21 cellular contexts compared by ENCODE assay signal in genomic region chr6:119215309-119215708, GRCh38.
A peak's percentile ranks its signal among the peaks of the same experiment; 100 is the strongest.
DNase-seq lines count a peak whose midpoint lies in the region.
"Had no signal": no experiment of that assay in that cellular context is flagged by ENCODE, and none has a peak within 500 bp of the region (broad histone marks: within the 10 kb centered on the region; RNA-seq: fewer than 3 reads in every experiment).

No MANE protein-coding gene starts in this region.

- no peak overlapping the region for H3K4ac ChIP-seq in mesenchymal stem cell (ENCODE audit: low read depth in 1 of 2, low read length in 2 of 2)

- H3K27ac ChIP-seq in mesenchymal stem cell (ENCODE audit: low read length, poor library complexity, severe bottlenecking) = no peak overlapping the region
- H3K27ac ChIP-seq in subcutaneous abdominal adipose tissue (ENCODE audit: low read depth, low read length) = peak overlapping the region; percentile 77
- H3K27ac ChIP-seq: A549, GM23248 had no signal

- H2AFZ ChIP-seq in mesenchymal stem cell (ENCODE audit: low read depth, low read length) = no peak overlapping the region
- H2AFZ ChIP-seq: GM23248 had no signal

- H2BK12ac ChIP-seq in mesenchymal stem cell (ENCODE audit: low read length in 2 of 2) = no peak overlapping the region

- H4K91ac ChIP-seq in mesenchymal stem cell (ENCODE audit: low read length) = no peak overlapping the region

- no peak overlapping the region for H2BK15ac ChIP-seq in mesenchymal stem cell (ENCODE audit: low read depth, poor library complexity, severe bottlenecking)

- H3K18ac ChIP-seq in mesenchymal stem cell (ENCODE audit: low read depth in 1 of 2, low read length in 2 of 2) = no peak overlapping the region

- H4K8ac ChIP-seq in mesenchymal stem cell (ENCODE audit: low read length) = no peak overlapping the region

- H3K79me1 ChIP-seq in mesenchymal stem cell (replicated peaks; ENCODE audit: low read length, poor library complexity, severe bottlenecking) = no peaks in the 10 kb centered on the region

- no peak overlapping the region for H3K14ac ChIP-seq in mesenchymal stem cell (ENCODE audit: low read length in 2 of 2)

- no peak overlapping the region for H2AK5ac ChIP-seq in mesenchymal stem cell (ENCODE audit: low read length, severe bottlenecking)

- no peaks in the 10 kb centered on the region for H3K9me3 ChIP-seq in mesenchymal stem cell (ENCODE audit: control insufficient read depth, low read length)
- no peaks in the 10 kb centered on the region for H3K9me3 ChIP-seq in subcutaneous abdominal adipose tissue (ENCODE audit: control insufficient read depth in 5 of 5, low read length in 5 of 5)
- H3K9me3 ChIP-seq: A549, BE2C, HAP-1 had no signal

- no peaks in the 10 kb centered on the region for H3K4me1 ChIP-seq in mesenchymal stem cell (ENCODE audit: control insufficient read depth, insufficient read depth, low read depth, low read length)
- H3K4me1 ChIP-seq in subcutaneous abdominal adipose tissue (ENCODE audit: control insufficient read depth in 5 of 5, insufficient read depth in 5 of 5, low read length in 5 of 5) = peaks cover 5 to 34% (median 16%) of the 10 kb centered on the region in 5 donors
- H3K4me1 ChIP-seq: A549, HAP-1 had no signal

- H3K9ac ChIP-seq in mesenchymal stem cell (ENCODE audit: low read length) (no peak overlapping the region), subcutaneous abdominal adipose tissue (ENCODE audit: low read length in 5 of 5) (no peak overlapping the region)
- H3K9ac ChIP-seq: GM23248 had no signal

- DNase-seq in amniotic epithelial cell (ENCODE audit: low read depth) = peak; percentile 40
- DNase-seq in iris pigment epithelial cell (ENCODE audit: low read depth) = peak; percentile 4
- peak; percentile 36 for DNase-seq in mesenchymal stem cell
- no peak for DNase-seq in activated naive CD4-positive, alpha-beta T cell (lab: John Stamatoyannopoulos, UW)
- no peak for DNase-seq in GDM1 (lab: John Stamatoyannopoulos, UW)
- no peak for DNase-seq in DMS79 (lab: John Stamatoyannopoulos, UW)
- DNase-seq: CD4-positive, CD25-positive, alpha-beta regulatory T cell; DMS79 treated with DMSO at 0.1 percent for 48 hours; GM23248; Kasumi-1; NCI-H1694; NCI-H2081; NCI-H2171; NCI-H345; NCI-H524; NCI-H82 had no signal

- no peak overlapping the region for H2BK5ac ChIP-seq in mesenchymal stem cell (ENCODE audit: low read depth, low read length, poor library complexity, severe bottlenecking)

- no peak overlapping the region for H3K4me3 ChIP-seq in mesenchymal stem cell (ENCODE audit: insufficient read depth in 1 of 2, low read depth in 1 of 2, low read length in 2 of 2)
- H3K4me3 ChIP-seq in subcutaneous abdominal adipose tissue (ENCODE audit: low read depth in 1 of 5, low read length in 5 of 5) = no peak overlapping the region
- H3K4me3 ChIP-seq: A549, GM12878, GM23248, HAP-1 had no signal

- H3K23ac ChIP-seq in mesenchymal stem cell (ENCODE audit: low read length in 2 of 2) = no peak overlapping the region

- WGBS in mesenchymal stem cell = 17% methylated on average over 1 of the region's 1 CpG

- no peak overlapping the region for H2BK120ac ChIP-seq in mesenchymal stem cell (ENCODE audit: low read depth, low read length)

- no peak overlapping the region for H3K4me2 ChIP-seq in mesenchymal stem cell (ENCODE audit: low read length, poor library complexity, severe bottlenecking)
- H3K4me2 ChIP-seq: A549 had no signal

- peaks cover 0 to 18% of the 10 kb centered on the region in 2 experiments for H3K36me3 ChIP-seq in mesenchymal stem cell (ENCODE audit: control insufficient read depth in 1 of 2, insufficient read depth in 2 of 2, low read depth in 1 of 2, low read length in 2 of 2)
- no peaks in the 10 kb centered on the region for H3K36me3 ChIP-seq in subcutaneous abdominal adipose tissue (ENCODE audit: control insufficient read depth in 5 of 5, insufficient read depth in 5 of 5, low read length in 5 of 5)
- H3K36me3 ChIP-seq: BE2C, HAP-1 had no signal

- H3K27me3 ChIP-seq in mesenchymal stem cell (ENCODE audit: control insufficient read depth in 1 of 2, insufficient read depth in 1 of 2, low read length in 2 of 2) = no peaks in the 10 kb centered on the region
- no peaks in the 10 kb centered on the region for H3K27me3 ChIP-seq in subcutaneous abdominal adipose tissue (ENCODE audit: control insufficient read depth in 5 of 5, insufficient read depth in 4 of 5, low read length in 5 of 5)
- H3K27me3 ChIP-seq: BE2C had no signal

Comparison
In these comparisons a context has a peak if more than half of its experiments do, and no peak if none do; other contexts are left out.
1. DNase-seq: peak in amniotic epithelial cell (single experiment), iris pigment epithelial cell (single experiment) and mesenchymal stem cell (single experiment); none in activated naive CD4-positive, alpha-beta T cell (0 of 4), GDM1 (single experiment) and DMS79 (single experiment).